In the genomic region with DNA sequence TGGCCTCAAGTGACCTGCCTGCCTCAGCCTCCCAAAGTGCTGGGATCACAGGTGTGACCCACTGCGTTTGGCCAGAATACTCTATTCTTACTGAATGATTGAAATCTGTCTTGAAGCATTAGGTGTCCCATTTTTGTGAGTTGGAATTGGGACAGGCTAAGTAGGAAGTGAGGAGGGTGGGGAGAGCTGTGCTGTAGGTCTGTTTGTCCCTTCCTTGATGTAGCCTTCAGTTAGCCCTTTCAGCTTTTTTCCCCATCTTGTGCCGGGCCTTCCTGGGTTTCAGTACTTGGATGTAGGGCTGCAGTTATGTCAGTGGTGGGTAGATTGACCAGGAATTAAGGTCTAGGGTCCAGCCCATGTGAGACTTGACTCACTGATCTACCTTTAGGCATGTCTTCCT, we compare ENCODE assay signal across 1 cellular context.
TF ChIP-seq lines count a peak whose summit lies in the region.

No MANE protein-coding gene starts in this region.

TF ChIP-seq in H1, 55 proteins besides CTCF, POLR2A, EP300 and RAD21:
- TF ChIP-seq RBBP5 (IDR thresholded peaks at IDR 0.05; ENCODE audit: borderline replicate concordance, low read depth, low read length) (no peak), SRF (IDR thresholded peaks at IDR 0.05; ENCODE audit: low read depth, low read length) (no peak), MAFK (IDR thresholded peaks at IDR 0.05; ENCODE audit: low read depth, low read length) (no peak), SP1 (IDR thresholded peaks at IDR 0.05; ENCODE audit: low read depth, low read length) (no peak), TCF12 (IDR thresholded peaks at IDR 0.05; ENCODE audit: low read depth, low read length) (no peak), CEBPB (IDR thresholded peaks at IDR 0.05; ENCODE audit: low read depth, low read length) (no peak), POLR2AphosphoS5 (IDR thresholded peaks at IDR 0.05; ENCODE audit: low read depth, low read length) (peak; percentile 42)
- TF ChIP-seq, protein P1, sequence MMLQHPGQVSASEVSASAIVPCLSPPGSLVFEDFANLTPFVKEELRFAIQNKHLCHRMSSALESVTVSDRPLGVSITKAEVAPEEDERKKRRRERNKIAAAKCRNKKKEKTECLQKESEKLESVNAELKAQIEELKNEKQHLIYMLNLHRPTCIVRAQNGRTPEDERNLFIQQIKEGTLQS (IDR thresholded peaks at IDR 0.05; ENCODE audit: insufficient read depth, low read depth, low read length): no peak
- TF ChIP-seq, protein P2, sequence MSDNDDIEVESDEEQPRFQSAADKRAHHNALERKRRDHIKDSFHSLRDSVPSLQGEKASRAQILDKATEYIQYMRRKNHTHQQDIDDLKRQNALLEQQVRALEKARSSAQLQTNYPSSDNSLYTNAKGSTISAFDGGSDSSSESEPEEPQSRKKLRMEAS (IDR thresholded peaks at IDR 0.05): no peak
